In the genomic region with DNA sequence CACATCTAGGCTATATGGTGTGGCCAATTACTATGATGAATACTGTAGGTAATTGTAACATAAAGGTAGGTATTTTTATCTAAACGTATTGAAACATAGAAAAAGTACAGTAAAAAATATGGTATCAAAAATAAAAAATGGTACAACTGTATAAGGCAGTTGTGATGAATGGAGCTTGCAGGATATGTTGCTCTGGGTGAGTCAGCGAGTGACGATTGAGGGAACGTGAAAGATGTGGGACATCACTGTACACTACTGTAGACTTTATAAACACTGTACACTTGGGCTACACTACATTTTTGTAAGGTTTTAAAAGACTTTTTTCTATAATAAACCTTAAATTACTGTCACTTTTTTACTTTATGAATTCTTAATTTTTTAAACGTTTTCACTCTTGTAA, we compare ENCODE assay signal across 20 cellular contexts.
"Had no signal": no experiment of that assay in that cellular context is flagged by ENCODE, and none has a peak within 500 bp of the region (broad histone marks: within the 10 kb centered on the region; RNA-seq: fewer than 3 reads in every experiment).

No MANE protein-coding gene starts in this region.

- H3K27ac Mint-ChIP-seq: activated naive CD4-positive, alpha-beta T cell treated with anti-CD3 and anti-CD28 coated beads, Interleukin-2, amount 10 ng/mL, durations not matched to agents 7 days and 5 days had no signal

- DNase-seq: activated effector memory CD4-positive, alpha-beta T cell treated with Interleukin-2 at 50 U/mL for 16 hours; activated naive CD4-positive, alpha-beta T cell treated with anti-CD3 and anti-CD28 coated beads, Interleukin-2, amount 10 ng/mL, durations not matched to agents 7 days and 5 days; activated T-cell treated with anti-CD3 and anti-CD28 coated beads, Interleukin-2, amount 50 U/mL, for 1 hour; amniotic stem cell; effector CD4-positive, alpha-beta T cell; foreskin melanocyte; naive thymus-derived CD8-positive, alpha-beta T cell; ovary; psoas muscle; stimulated activated CD4-positive, alpha-beta T cell treated with anti-CD3 and anti-CD28 coated beads, Interleukin-12 subunit alpha, Interleukin-12 subunit beta, amount 100 ng/mL, for 4 hours; stimulated activated CD4-positive, alpha-beta T cell treated with anti-CD3 and anti-CD28 coated beads, Interleukin-4, amount 100 ng/mL, for 4 hours; substantia nigra; T-helper 1 cell; T-helper 9 cell; thyroid gland had no signal

- ATAC-seq: esophagus mucosa; left lobe of liver; naive thymus-derived CD8-positive, alpha-beta T cell; psoas muscle had no signal

- H3K27me3 Mint-ChIP-seq: activated naive CD4-positive, alpha-beta T cell treated with anti-CD3 and anti-CD28 coated beads, Interleukin-2, amount 10 ng/mL, durations not matched to agents 7 days and 5 days; naive thymus-derived CD8-positive, alpha-beta T cell; stimulated activated naive CD8-positive, alpha-beta T cell treated with anti-CD3 and anti-CD28 coated beads, Interleukin-15, Interleukin-2, amounts not matched to agents 100 ng/mL and 50 ng/mL, for 24 hours had no signal

- H3K36me3 ChIP-seq: ovary, right atrium auricular region, thyroid gland had no signal

- H3K4me3 Mint-ChIP-seq: activated naive CD4-positive, alpha-beta T cell treated with anti-CD3 and anti-CD28 coated beads, Interleukin-2, amount 10 ng/mL, durations not matched to agents 7 days and 5 days; stimulated activated naive CD8-positive, alpha-beta T cell treated with anti-CD3 and anti-CD28 coated beads, Interleukin-15, Interleukin-2, amounts not matched to agents 100 ng/mL and 50 ng/mL, for 24 hours had no signal

- H3K9me3 Mint-ChIP-seq: activated naive CD4-positive, alpha-beta T cell treated with anti-CD3 and anti-CD28 coated beads, Interleukin-2, amount 10 ng/mL, durations not matched to agents 7 days and 5 days; naive thymus-derived CD8-positive, alpha-beta T cell had no signal

- H3K27me3 ChIP-seq: ovary, right atrium auricular region, thyroid gland had no signal

- H3K4me3 ChIP-seq: lung, ovary, psoas muscle, right atrium auricular region, thyroid gland had no signal

- H3K9me3 ChIP-seq: ovary, psoas muscle, right atrium auricular region, thyroid gland had no signal

- H3K27ac ChIP-seq: ovary, psoas muscle, right atrium auricular region, thyroid gland had no signal
